Comparison of ENCODE assay signal across 1 cellular context in the genomic region with DNA sequence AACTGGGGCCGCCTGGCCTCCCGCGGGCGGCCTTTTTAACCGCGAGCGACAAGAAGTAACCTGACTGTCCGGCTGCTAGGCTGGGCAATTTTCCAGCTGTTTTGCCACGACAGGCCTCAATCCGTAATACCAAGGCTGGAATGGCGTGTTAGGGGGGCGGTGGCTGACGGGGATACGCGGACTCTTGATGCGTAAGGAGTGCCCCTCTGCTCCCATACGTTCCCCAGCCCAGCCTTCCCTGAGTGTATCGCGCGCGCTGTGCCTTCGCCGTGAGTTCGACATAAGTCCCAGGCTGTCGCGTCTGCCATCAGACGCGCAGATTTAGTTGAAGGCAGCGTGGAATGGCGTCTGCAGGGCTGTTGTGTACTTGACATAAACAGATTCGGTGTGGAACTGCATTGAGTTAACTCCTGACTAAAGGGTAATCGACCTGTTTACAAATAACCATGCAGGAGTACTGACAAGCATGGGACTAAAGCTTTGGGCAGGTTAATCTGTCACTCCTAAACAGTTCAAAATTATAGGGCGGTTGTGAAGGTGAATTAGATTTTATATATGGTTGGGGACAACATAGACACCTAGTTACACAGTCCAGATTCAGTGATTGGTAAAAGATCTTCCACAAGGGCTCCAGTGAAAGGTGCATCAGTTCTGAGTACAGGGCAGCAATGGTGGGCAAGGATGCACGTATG.
TF ChIP-seq lines count a peak whose summit lies in the region.

No MANE protein-coding gene starts in this region.

TF ChIP-seq in HepG2, 621 proteins besides CTCF, POLR2A, EP300 and RAD21 (continued from another document and continues in another):
- TF ChIP-seq MEIS2 (CRISPR knock-in tag; IDR thresholded peaks at IDR 0.05) (no peak), POLR2G (IDR thresholded peaks at IDR 0.05; ENCODE audit: low read depth, low read length) (peak; percentile 64), CENPBD1 (CRISPR knock-in tag; IDR thresholded peaks at IDR 0.05; ENCODE audit: borderline replicate concordance, low read depth) (0 out of 2 replicates have a peak, but pooled peaks have one; percentile 72), JUN (CRISPR knock-in tag; IDR thresholded peaks at IDR 0.05) (no peak), ZBTB38 (CRISPR knock-in tag; IDR thresholded peaks at IDR 0.05) (no peak), MAZ (IDR thresholded peaks at IDR 0.05; ENCODE audit: borderline replicate concordance, low read depth, low read length) (no peak), MAZ (CRISPR knock-in tag; IDR thresholded peaks at IDR 0.05; ENCODE audit: low read depth) (no peak; the same call in 1 of the 2 replicates), ZFP36 (IDR thresholded peaks at IDR 0.05; ENCODE audit: borderline replicate concordance, low read depth, low read length, partially characterized antibody) (no peak), IKZF4 (CRISPR knock-in tag; IDR thresholded peaks at IDR 0.05; ENCODE audit: borderline replicate concordance, low read depth, not compliant biosample characterization) (no peak), MEF2D (CRISPR knock-in tag; IDR thresholded peaks at IDR 0.05) (no peak; the same call in 1 of the 2 replicates), SP4 (CRISPR knock-in tag; IDR thresholded peaks at IDR 0.05) (no peak; the same call in 1 of the 2 replicates), RBAK (CRISPR knock-in tag; IDR thresholded peaks at IDR 0.05) (no peak), ZNF513 (CRISPR knock-in tag; conservative IDR thresholded peaks at IDR 0.05) (no peak), ATF7 (IDR thresholded peaks at IDR 0.05) (no peak), ATF7 (CRISPR knock-in tag; IDR thresholded peaks at IDR 0.05) (no peak), MYNN (CRISPR knock-in tag; IDR thresholded peaks at IDR 0.05; ENCODE audit: low read depth) (no peak), MIER2 (CRISPR knock-in tag; IDR thresholded peaks at IDR 0.05) (no peak), POGK (CRISPR knock-in tag; conservative IDR thresholded peaks at IDR 0.05) (no peak; the same call in 1 of the 2 replicates), ZNF264 (CRISPR knock-in tag; IDR thresholded peaks at IDR 0.05) (no peak), SRSF9 (IDR thresholded peaks at IDR 0.05; ENCODE audit: borderline replicate concordance, insufficient read depth, low read depth, low read length, poor library complexity, severe bottlenecking) (no peak), BHLHE40 (IDR thresholded peaks at IDR 0.05; ENCODE audit: low read length) (0 out of 2 replicates have a peak, but pooled peaks have one; percentile 4), NR1H2 (CRISPR knock-in tag; IDR thresholded peaks at IDR 0.05; ENCODE audit: borderline replicate concordance, low read depth) (no peak), ZSCAN30 (CRISPR knock-in tag; IDR thresholded peaks at IDR 0.05) (no peak; the same call in 1 of the 2 replicates), TBX2 (CRISPR knock-in tag; IDR thresholded peaks at IDR 0.05; ENCODE audit: borderline replicate concordance) (0 out of 2 replicates have a peak, but pooled peaks have one; percentile 12), XBP1 (CRISPR knock-in tag; IDR thresholded peaks at IDR 0.05) (no peak), CHD4 (IDR thresholded peaks at IDR 0.05; ENCODE audit: borderline replicate concordance, low read length) (no peak), MAFF (IDR thresholded peaks at IDR 0.05; ENCODE audit: low read depth, low read length) (no peak), ZNF777 (CRISPR knock-in tag; IDR thresholded peaks at IDR 0.05) (no peak)
- TF ChIP-seq, protein P1, sequence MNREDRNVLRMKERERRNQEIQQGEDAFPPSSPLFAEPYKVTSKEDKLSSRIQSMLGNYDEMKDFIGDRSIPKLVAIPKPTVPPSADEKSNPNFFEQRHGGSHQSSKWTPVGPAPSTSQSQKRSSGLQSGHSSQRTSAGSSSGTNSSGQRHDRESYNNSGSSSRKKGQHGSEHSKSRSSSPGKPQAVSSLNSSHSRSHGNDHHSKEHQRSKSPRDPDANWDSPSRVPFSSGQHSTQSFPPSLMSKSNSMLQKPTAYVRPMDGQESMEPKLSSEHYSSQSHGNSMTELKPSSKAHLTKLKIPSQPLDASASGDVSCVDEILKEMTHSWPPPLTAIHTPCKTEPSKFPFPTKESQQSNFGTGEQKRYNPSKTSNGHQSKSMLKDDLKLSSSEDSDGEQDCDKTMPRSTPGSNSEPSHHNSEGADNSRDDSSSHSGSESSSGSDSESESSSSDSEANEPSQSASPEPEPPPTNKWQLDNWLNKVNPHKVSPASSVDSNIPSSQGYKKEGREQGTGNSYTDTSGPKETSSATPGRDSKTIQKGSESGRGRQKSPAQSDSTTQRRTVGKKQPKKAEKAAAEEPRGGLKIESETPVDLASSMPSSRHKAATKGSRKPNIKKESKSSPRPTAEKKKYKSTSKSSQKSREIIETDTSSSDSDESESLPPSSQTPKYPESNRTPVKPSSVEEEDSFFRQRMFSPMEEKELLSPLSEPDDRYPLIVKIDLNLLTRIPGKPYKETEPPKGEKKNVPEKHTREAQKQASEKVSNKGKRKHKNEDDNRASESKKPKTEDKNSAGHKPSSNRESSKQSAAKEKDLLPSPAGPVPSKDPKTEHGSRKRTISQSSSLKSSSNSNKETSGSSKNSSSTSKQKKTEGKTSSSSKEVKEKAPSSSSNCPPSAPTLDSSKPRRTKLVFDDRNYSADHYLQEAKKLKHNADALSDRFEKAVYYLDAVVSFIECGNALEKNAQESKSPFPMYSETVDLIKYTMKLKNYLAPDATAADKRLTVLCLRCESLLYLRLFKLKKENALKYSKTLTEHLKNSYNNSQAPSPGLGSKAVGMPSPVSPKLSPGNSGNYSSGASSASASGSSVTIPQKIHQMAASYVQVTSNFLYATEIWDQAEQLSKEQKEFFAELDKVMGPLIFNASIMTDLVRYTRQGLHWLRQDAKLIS (CRISPR knock-in tag; IDR thresholded peaks at IDR 0.05) = peak; percentile 78; the same call in 1 of the 2 replicates
- TF ChIP-seq, protein P2, sequence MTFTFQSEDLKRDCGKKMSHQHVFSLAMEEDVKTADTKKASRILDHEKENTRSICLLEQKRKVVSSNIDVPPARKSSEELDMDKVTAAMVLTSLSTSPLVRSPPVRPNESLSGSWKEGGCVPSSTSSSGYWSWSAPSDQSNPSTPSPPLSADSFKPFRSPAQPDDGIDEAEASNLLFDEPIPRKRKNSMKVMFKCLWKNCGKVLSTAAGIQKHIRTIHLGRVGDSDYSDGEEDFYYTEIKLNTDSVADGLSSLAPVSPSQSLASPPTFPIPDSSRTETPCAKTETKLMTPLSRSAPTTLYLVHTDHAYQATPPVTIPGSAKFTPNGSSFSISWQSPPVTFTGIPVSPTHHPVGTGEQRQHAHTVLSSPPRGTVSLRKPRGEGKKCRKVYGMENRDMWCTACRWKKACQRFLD (CRISPR knock-in tag; IDR thresholded peaks at IDR 0.05; ENCODE audit: borderline replicate concordance) = no peak
- TF ChIP-seq, protein P3, sequence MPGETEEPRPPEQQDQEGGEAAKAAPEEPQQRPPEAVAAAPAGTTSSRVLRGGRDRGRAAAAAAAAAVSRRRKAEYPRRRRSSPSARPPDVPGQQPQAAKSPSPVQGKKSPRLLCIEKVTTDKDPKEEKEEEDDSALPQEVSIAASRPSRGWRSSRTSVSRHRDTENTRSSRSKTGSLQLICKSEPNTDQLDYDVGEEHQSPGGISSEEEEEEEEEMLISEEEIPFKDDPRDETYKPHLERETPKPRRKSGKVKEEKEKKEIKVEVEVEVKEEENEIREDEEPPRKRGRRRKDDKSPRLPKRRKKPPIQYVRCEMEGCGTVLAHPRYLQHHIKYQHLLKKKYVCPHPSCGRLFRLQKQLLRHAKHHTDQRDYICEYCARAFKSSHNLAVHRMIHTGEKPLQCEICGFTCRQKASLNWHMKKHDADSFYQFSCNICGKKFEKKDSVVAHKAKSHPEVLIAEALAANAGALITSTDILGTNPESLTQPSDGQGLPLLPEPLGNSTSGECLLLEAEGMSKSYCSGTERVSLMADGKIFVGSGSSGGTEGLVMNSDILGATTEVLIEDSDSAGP (CRISPR knock-in tag; IDR thresholded peaks at IDR 0.05; ENCODE audit: borderline replicate concordance) = peak; percentile 71
- TF ChIP-seq, protein P4, sequence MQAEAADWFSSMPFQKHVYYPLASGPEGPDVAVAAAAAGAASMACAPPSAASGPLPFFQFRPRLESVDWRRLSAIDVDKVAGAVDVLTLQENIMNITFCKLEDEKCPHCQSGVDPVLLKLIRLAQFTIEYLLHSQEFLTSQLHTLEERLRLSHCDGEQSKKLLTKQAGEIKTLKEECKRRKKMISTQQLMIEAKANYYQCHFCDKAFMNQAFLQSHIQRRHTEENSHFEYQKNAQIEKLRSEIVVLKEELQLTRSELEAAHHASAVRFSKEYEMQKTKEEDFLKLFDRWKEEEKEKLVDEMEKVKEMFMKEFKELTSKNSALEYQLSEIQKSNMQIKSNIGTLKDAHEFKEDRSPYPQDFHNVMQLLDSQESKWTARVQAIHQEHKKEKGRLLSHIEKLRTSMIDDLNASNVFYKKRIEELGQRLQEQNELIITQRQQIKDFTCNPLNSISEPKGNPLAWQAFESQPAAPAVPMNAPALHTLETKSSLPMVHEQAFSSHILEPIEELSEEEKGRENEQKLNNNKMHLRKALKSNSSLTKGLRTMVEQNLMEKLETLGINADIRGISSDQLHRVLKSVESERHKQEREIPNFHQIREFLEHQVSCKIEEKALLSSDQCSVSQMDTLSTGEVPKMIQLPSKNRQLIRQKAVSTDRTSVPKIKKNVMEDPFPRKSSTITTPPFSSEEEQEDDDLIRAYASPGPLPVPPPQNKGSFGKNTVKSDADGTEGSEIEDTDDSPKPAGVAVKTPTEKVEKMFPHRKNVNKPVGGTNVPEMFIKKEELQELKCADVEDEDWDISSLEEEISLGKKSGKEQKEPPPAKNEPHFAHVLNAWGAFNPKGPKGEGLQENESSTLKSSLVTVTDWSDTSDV (CRISPR knock-in tag; IDR thresholded peaks at IDR 0.05) = no peak
- TF ChIP-seq, protein P5, sequence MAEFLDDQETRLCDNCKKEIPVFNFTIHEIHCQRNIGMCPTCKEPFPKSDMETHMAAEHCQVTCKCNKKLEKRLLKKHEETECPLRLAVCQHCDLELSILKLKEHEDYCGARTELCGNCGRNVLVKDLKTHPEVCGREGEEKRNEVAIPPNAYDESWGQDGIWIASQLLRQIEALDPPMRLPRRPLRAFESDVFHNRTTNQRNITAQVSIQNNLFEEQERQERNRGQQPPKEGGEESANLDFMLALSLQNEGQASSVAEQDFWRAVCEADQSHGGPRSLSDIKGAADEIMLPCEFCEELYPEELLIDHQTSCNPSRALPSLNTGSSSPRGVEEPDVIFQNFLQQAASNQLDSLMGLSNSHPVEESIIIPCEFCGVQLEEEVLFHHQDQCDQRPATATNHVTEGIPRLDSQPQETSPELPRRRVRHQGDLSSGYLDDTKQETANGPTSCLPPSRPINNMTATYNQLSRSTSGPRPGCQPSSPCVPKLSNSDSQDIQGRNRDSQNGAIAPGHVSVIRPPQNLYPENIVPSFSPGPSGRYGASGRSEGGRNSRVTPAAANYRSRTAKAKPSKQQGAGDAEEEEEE (CRISPR knock-in tag; IDR thresholded peaks at IDR 0.05; ENCODE audit: borderline replicate concordance) = no peak
